15 cellular contexts compared by ENCODE assay signal in genomic region chr19:8459095-8459494, GRCh38. TPM values are rescaled to one million over a fixed set of nuclear protein-coding genes. Genes with fewer than 3 reads are reported as not detected.
DNase-seq lines count a peak whose midpoint lies in the region; ATAC-seq and TF ChIP-seq lines count a peak whose summit lies in the region.
"Had no signal": no experiment of that assay in that cellular context is flagged by ENCODE, and none has a peak within 500 bp of the region (broad histone marks: within the 10 kb centered on the region; RNA-seq: fewer than 3 reads in every experiment).

No MANE protein-coding gene starts in this region.

- no peak for TF ChIP-seq POLR2A in vagina (IDR thresholded peaks at IDR 0.05)

- TF ChIP-seq CTCF in cardiac muscle cell (IDR thresholded peaks at IDR 0.05; ENCODE audit: low read depth, low read length) (no peak), nephron (IDR thresholded peaks at IDR 0.05; ENCODE audit: unreplicated experiment in 3 of 3) (no peak), vagina (IDR thresholded peaks at IDR 0.05) (no peak)

- ATAC-seq in Right ventricle myocardium inferior = no peak
- ATAC-seq: activated CD8-positive, alpha-beta T cell treated with anti-CD3 and anti-CD28 coated beads, Interleukin-2, amount 10 ng/mL, durations not matched to agents 7 days and 5 days had no signal

- intact Hi-C loops in Right ventricle myocardium inferior (cut with DNase I) (loop anchor here (5.0 kb wide), 1 partner anchor 48 kb away; no protein-coding TSS in a partner anchor), vagina (cut with DNase I) (no loop called here)

- peaks cover 96% of the 10 kb centered on the region for H3K4me1 Mint-ChIP-seq in nephron

- H3K36me3 ChIP-seq in cardiac muscle cell = peaks cover 18% of the 10 kb centered on the region
- peaks cover 0 to 20% of the 10 kb centered on the region in 2 donors for H3K36me3 ChIP-seq in vagina

- no peaks in the 10 kb centered on the region for H3K27me3 Mint-ChIP-seq in nephron (ENCODE audit: low read depth)
- H3K27me3 Mint-ChIP-seq: activated naive CD4-positive, alpha-beta T cell treated with anti-CD3 and anti-CD28 coated beads, Interleukin-2, amount 50 U/mL, for 24 hours had no signal

- no peak overlapping the region for H3K4me3 Mint-ChIP-seq in nephron
- H3K4me3 Mint-ChIP-seq: activated CD8-positive, alpha-beta T cell treated with anti-CD3 and anti-CD28 coated beads, Interleukin-2, amount 10 ng/mL, durations not matched to agents 7 days and 5 days had no signal

- H3K27ac ChIP-seq in cardiac muscle cell = peak overlapping the region; percentile 57
- peak overlapping the region; percentile 21 for H3K27ac ChIP-seq in epithelial cell of prostate
- peak overlapping the region; percentile 26 for H3K27ac ChIP-seq in vagina

- H3K9me3 ChIP-seq in cardiac muscle cell (ENCODE audit: low read depth) (no peaks in the 10 kb centered on the region), vagina (no peaks in the 10 kb centered on the region)
- H3K9me3 ChIP-seq: tibial nerve had no signal

- H3K27me3 ChIP-seq in cardiac muscle cell (no peaks in the 10 kb centered on the region), vagina (no peaks in the 10 kb centered on the region)
- H3K27me3 ChIP-seq: tibial nerve had no signal

- no peaks in the 10 kb centered on the region for H3K9me3 Mint-ChIP-seq in nephron
- H3K9me3 Mint-ChIP-seq: activated naive CD4-positive, alpha-beta T cell treated with anti-CD3 and anti-CD28 coated beads, Interleukin-2, amount 50 U/mL, for 24 hours had no signal

- H3K4me3 ChIP-seq in cardiac muscle cell = no peak overlapping the region
- H3K4me3 ChIP-seq in vagina = no peak overlapping the region

- H3K36me3 Mint-ChIP-seq in nephron (ENCODE audit: low read depth) = peaks cover 42% of the 10 kb centered on the region

- H3K4me1 ChIP-seq in cardiac muscle cell (ENCODE audit: low read depth) (peaks cover 42% of the 10 kb centered on the region), vagina (peaks cover 75% of the 10 kb centered on the region)

- H3K27ac Mint-ChIP-seq in nephron = peak overlapping the region; percentile 80 to 91 (median 82)
- H3K27ac Mint-ChIP-seq: activated CD8-positive, alpha-beta T cell treated with anti-CD3 and anti-CD28 coated beads, Interleukin-2, amount 10 ng/mL, durations not matched to agents 7 days and 5 days; activated naive CD4-positive, alpha-beta T cell treated with anti-CD3 and anti-CD28 coated beads, Interleukin-2, amount 50 U/mL, for 24 hours had no signal

- no peak for DNase-seq in cardiac muscle cell (ENCODE audit: low read depth in 1 of 2, low spot score in 1 of 2)
- no peak for DNase-seq in Right ventricle myocardium inferior (ENCODE audit: missing footprints)
- DNase-seq in epithelial cell of prostate (ENCODE audit: low read depth, low spot score) = no peak
- no peak for DNase-seq in vagina (ENCODE audit: extremely low spot score in 2 of 2)
- no peak for DNase-seq in 8988T
- DNase-seq in stimulated activated CD4-positive, alpha-beta T cell treated with anti-CD3 and anti-CD28 coated beads, Interleukin-4, amount 100 ng/mL, for 24 hours = no peak
- DNase-seq in DMS53 (lab: John Stamatoyannopoulos, UW) = no peak
- DNase-seq: activated CD8-positive, alpha-beta T cell treated with anti-CD3 and anti-CD28 coated beads, Interleukin-2, amount 10 ng/mL, durations not matched to agents 7 days and 5 days; DMS79; mesendoderm; NCI-H187; T-helper 2 cell had no signal

RNA-seq across cellular contexts. Expression of gene HNRNPM, which starts 14.3 kb away (rescaled TPM):
- 79.1 and 103 TPM in 2 replicates for total RNA-seq in cardiac muscle cell
- polyA plus RNA-seq in cardiac muscle cell = 106 and 246 TPM in 2 replicates
- total RNA-seq in Right ventricle myocardium inferior = 118 TPM
- 140 TPM for total RNA-seq in vagina

RNA-seq across cellular contexts. Expression of gene PRAM1, which starts 43.3 kb away (rescaled TPM):
- 0.33 and 1.2 TPM in 2 replicates for total RNA-seq in cardiac muscle cell
- 0.22 and 1.2 TPM in 2 replicates for polyA plus RNA-seq in cardiac muscle cell
- 0.78 TPM for total RNA-seq in Right ventricle myocardium inferior
- total RNA-seq in vagina = 0.49 TPM

RNA-seq across cellular contexts. Expression of gene MARCHF2, which starts 46.0 kb away (rescaled TPM):
- total RNA-seq in cardiac muscle cell (118 and 139 TPM in 2 replicates), Right ventricle myocardium inferior (110 TPM), vagina (146 TPM)
- polyA plus RNA-seq in cardiac muscle cell = 49.4 and 63.8 TPM in 2 replicates

RNA-seq across cellular contexts. Expression of gene ZNF414, which starts 54.9 kb away (rescaled TPM):
- total RNA-seq in cardiac muscle cell (21.1 and 50.7 TPM in 2 replicates), Right ventricle myocardium inferior (9.8 TPM), vagina (27.5 TPM)
- polyA plus RNA-seq in cardiac muscle cell = 64.2 and 82.2 TPM in 2 replicates
